ENCODE assay signal across 8 cellular contexts in the genomic region with DNA sequence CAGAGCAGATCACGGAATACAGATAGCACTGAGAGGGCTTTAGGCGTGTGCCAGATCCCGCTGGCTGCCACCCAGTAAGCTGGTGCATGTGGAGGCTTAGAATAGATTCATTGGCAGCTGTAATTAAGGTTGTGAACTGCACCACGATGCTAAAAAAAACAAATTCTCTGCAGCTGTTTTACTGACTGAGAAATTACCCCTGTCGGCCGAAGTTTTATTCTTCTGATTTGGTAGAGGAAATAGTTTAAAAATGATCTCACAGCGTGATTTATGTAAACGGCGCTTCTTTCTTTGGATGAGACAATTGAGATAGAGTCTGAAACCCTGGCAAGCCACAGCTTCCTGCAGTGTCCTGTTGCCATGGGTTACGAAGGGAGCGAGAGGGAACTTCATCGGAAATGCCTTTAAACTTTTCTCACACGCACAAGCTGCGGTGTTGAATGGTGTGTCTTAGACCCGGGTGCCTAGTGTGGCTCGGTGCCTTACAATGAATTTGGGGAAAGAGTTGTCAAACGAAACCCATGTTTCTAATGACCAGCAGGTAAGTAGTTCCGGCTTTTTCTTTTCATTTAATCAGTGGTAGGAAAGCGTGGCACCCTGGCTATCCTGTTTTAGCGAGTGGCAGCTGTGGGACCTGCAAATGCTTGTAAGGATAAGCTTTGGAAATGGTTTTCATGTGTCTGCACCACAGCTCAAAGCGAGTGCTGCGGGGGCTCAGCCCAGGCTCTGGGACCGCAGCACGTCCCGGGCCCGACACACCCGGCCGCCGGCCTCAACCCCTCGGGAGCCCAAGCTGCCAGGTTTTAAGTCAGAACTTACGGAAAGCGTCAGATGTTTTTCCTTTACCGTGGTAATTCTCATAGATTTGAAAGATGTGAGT.
A peak's percentile ranks its signal among the peaks of the same experiment; 100 is the strongest.
DNase-seq lines count a peak whose midpoint lies in the region; ATAC-seq and TF ChIP-seq lines count a peak whose summit lies in the region.

No MANE protein-coding gene starts in this region.

- DNase-seq in NCI-H2196 (lab: John Stamatoyannopoulos, UW; ENCODE audit: unreplicated experiment) (peak; percentile 3), NCI-H2196 treated with DMSO at 0.1 percent for 48 hours (lab: John Stamatoyannopoulos, UW; ENCODE audit: unreplicated experiment) (no peak), NCI-H2227 treated with DMSO at 0.1 percent for 48 hours (lab: John Stamatoyannopoulos, UW) (peak; percentile 27), astrocyte of the spinal cord (ENCODE audit: low read depth, low spot score) (peak; percentile 89)

- H3K27ac Mint-ChIP-seq in stimulated activated memory B cell treated with anti-CD40 and anti-IgM and Interleukin-4, amounts not matched to agents 10 μg/mL and 1 μg/mL and 100 μg/mL, for 72 hours, result no peak overlapping the region

- H3K4me3 ChIP-seq in astrocyte of the spinal cord (ENCODE audit: low read depth, low read length) (peak overlapping the region; percentile 28), iPS-20b (ENCODE audit: low read length) (peak overlapping the region; percentile 60)

- no peaks in the 10 kb centered on the region for H3K36me3 ChIP-seq in iPS-20b (ENCODE audit: insufficient read depth, low read depth, low read length)

- in situ Hi-C loops in astrocyte of the spinal cord (cut with HindIII; ENCODE audit: low sequenced_read_pairs), result no loop called here

- no peak for ATAC-seq in stimulated activated memory B cell treated with anti-CD40 and anti-IgM and Interleukin-4, amounts not matched to agents 10 μg/mL and 1 μg/mL and 100 μg/mL, for 72 hours
- ATAC-seq in GM21723 (IDR thresholded peaks at IDR 0.05; ENCODE audit: unreplicated experiment) (no peak), HG02763 (IDR thresholded peaks at IDR 0.05; ENCODE audit: unreplicated experiment) (no peak)

- no peak overlapping the region for H3K27ac ChIP-seq in iPS-20b (ENCODE audit: low read length)

- peaks cover 23% of the 10 kb centered on the region for H3K27me3 Mint-ChIP-seq in stimulated activated memory B cell treated with anti-CD40 and anti-IgM and Interleukin-4, amounts not matched to agents 10 μg/mL and 1 μg/mL and 100 μg/mL, for 72 hours

- H3K4me3 Mint-ChIP-seq in stimulated activated memory B cell treated with anti-CD40 and anti-IgM and Interleukin-4, amounts not matched to agents 10 μg/mL and 1 μg/mL and 100 μg/mL, for 72 hours, result peak overlapping the region; percentile 33

- peaks cover 52% of the 10 kb centered on the region for H3K27me3 ChIP-seq in iPS-20b (ENCODE audit: insufficient read depth, low read length)

- H3K4me1 ChIP-seq in iPS-20b (ENCODE audit: insufficient read depth, low read length), result peaks cover 30% of the 10 kb centered on the region

- H3K9me3 Mint-ChIP-seq in stimulated activated memory B cell treated with anti-CD40 and anti-IgM and Interleukin-4, amounts not matched to agents 10 μg/mL and 1 μg/mL and 100 μg/mL, for 72 hours, result no peaks in the 10 kb centered on the region

- no peak for TF ChIP-seq CTCF in astrocyte of the spinal cord (IDR thresholded peaks at IDR 0.05; ENCODE audit: low read depth, low read length)

- no peaks in the 10 kb centered on the region for H3K36me3 Mint-ChIP-seq in stimulated activated memory B cell treated with anti-CD40 and anti-IgM and Interleukin-4, amounts not matched to agents 10 μg/mL and 1 μg/mL and 100 μg/mL, for 72 hours

- no peak overlapping the region for H3K9ac ChIP-seq in iPS-20b (ENCODE audit: low read depth, low read length)

- no peaks in the 10 kb centered on the region for H3K9me3 ChIP-seq in iPS-20b (ENCODE audit: insufficient read depth, low read depth, low read length)

- H3K4me1 Mint-ChIP-seq in stimulated activated memory B cell treated with anti-CD40 and anti-IgM and Interleukin-4, amounts not matched to agents 10 μg/mL and 1 μg/mL and 100 μg/mL, for 72 hours, result peaks cover 60% of the 10 kb centered on the region
